ENCODE assay signal across 1 cellular context in the genomic region with DNA sequence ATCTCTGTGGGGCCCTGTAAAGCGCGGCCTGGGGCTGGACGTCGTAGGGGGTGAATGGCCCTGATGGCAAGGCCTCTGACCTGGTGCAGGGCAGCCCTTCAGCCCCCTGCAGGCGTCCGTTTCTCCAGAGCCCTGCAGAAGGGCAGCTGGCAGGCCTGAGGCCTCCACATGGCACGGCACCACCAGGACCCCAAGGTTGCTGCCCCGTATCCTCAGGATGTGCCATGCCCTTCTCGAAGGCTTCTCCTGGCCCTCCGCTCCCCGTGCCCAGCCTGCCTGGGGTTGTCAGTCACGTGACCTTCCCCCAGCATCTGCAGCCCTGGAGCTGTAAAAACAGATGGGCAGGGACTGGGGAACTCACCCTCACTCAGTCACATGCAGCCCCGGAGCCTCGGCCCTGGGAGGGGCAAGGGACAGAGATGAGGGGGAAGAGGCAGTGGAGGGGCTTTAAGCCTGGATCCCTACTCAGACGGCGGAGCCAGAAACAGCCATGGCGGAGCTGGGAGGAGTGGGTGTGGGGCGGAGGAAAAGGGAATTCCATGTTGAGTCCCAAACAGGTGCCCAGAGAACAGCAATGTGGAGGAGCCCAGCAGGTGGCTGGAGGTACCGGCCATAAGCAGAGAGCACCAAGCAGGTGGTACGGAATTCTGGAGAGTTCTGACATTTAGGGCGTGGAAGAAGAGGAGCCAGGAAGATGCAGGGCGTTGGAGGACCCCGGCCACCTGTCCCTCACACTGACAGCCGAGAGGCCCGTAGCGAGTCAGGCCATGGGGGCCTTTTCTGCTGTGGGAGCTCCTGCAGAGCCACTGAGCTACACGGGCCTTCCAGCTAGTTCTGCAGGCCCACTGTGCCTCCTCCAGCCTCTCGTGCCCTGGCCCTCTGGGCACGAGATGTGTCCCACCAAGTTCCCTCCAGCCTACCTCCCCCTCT.
TF ChIP-seq lines count a peak whose summit lies in the region.

No MANE protein-coding gene starts in this region.

TF ChIP-seq in H1, 55 proteins besides CTCF, POLR2A, EP300 and RAD21:
- TF ChIP-seq GABPA (IDR thresholded peaks at IDR 0.05; ENCODE audit: borderline replicate concordance, insufficient read depth, low read length) (no peak), SUZ12 (IDR thresholded peaks at IDR 0.05; ENCODE audit: low read length) (no peak), YY1 (IDR thresholded peaks at IDR 0.05; ENCODE audit: low read depth, low read length) (no peak), CBX5 (IDR thresholded peaks at IDR 0.05; ENCODE audit: low read depth, low read length) (no peak), POLR2AphosphoS5 (IDR thresholded peaks at IDR 0.05; ENCODE audit: low read depth, low read length) (no peak), SP1 (IDR thresholded peaks at IDR 0.05; ENCODE audit: low read depth, low read length) (no peak), NANOG (IDR thresholded peaks at IDR 0.05; ENCODE audit: insufficient read depth, low read depth, low read length, poor library complexity, severe bottlenecking) (no peak), HDAC6 (IDR thresholded peaks at IDR 0.05; ENCODE audit: low read depth, low read length) (no peak), SIN3A (conservative IDR thresholded peaks at IDR 0.05 in 1 of 2, IDR thresholded peaks at IDR 0.05 in 1 of 2; ENCODE audit: low read depth in 1 of 2, low read length in 2 of 2) (no peak), CHD1 (IDR thresholded peaks at IDR 0.05; ENCODE audit: low read depth, low read length) (no peak), CBX8 (IDR thresholded peaks at IDR 0.05; ENCODE audit: borderline replicate concordance, low read depth, low read length) (no peak), RBBP5 (IDR thresholded peaks at IDR 0.05; ENCODE audit: borderline replicate concordance, low read depth, low read length) (no peak), HDAC2 (IDR thresholded peaks at IDR 0.05; ENCODE audit: borderline replicate concordance in 1 of 2, low read depth in 2 of 2, low read length in 2 of 2) (no peak), TEAD4 (IDR thresholded peaks at IDR 0.05; ENCODE audit: low read depth, low read length) (no peak), JUND (IDR thresholded peaks at IDR 0.05; ENCODE audit: low read length) (no peak), JUN (IDR thresholded peaks at IDR 0.05; ENCODE audit: low read depth, low read length) (no peak), BCL11A (IDR thresholded peaks at IDR 0.05; ENCODE audit: low read depth in 2 of 2, low read length in 2 of 2) (no peak)
- TF ChIP-seq, protein P1, sequence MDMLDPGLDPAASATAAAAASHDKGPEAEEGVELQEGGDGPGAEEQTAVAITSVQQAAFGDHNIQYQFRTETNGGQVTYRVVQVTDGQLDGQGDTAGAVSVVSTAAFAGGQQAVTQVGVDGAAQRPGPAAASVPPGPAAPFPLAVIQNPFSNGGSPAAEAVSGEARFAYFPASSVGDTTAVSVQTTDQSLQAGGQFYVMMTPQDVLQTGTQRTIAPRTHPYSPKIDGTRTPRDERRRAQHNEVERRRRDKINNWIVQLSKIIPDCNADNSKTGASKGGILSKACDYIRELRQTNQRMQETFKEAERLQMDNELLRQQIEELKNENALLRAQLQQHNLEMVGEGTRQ (IDR thresholded peaks at IDR 0.05; ENCODE audit: low read length), result no peak
